In genomic region chrX:65706041-65706828, GRCh38 we compare ENCODE assay signal across 8 cellular contexts. TPM values are rescaled to one million over a fixed set of nuclear protein-coding genes. Genes with fewer than 3 reads are reported as not detected.
A peak's percentile ranks its signal among the peaks of the same experiment; 100 is the strongest.
DNase-seq lines count a peak whose midpoint lies in the region; ATAC-seq lines count a peak whose summit lies in the region.

No MANE protein-coding gene starts in this region.

- peaks cover 50 to 52% of the 10 kb centered on the region in 2 donors for H3K4me1 ChIP-seq in naive thymus-derived CD4-positive, alpha-beta T cell (ENCODE audit: control insufficient read depth in 2 of 2, insufficient read depth in 2 of 2, low read length in 2 of 2)

- peak overlapping the region; percentile 66 for H3K27ac ChIP-seq in cingulate gyrus (ENCODE audit: low read depth, low read length)
- H3K27ac ChIP-seq in naive thymus-derived CD4-positive, alpha-beta T cell (ENCODE audit: low read depth, low read length): peak overlapping the region; percentile 64

- H3K36me3 ChIP-seq in naive thymus-derived CD4-positive, alpha-beta T cell (ENCODE audit: control insufficient read depth in 2 of 3, insufficient read depth in 3 of 3, low read length in 3 of 3): peaks cover 0 to 6% (median 0%) of the 10 kb centered on the region in 3 experiments

- ATAC-seq in HG02623 (IDR thresholded peaks at IDR 0.05; ENCODE audit: unreplicated experiment): peak; percentile 62
- ATAC-seq in naive thymus-derived CD4-positive, alpha-beta T cell: peak; percentile 66

- peaks cover 33 to 78% (median 67%) of the 10 kb centered on the region in 7 donors for H3K4me1 Mint-ChIP-seq in naive thymus-derived CD4-positive, alpha-beta T cell

- CTCF ChIA-PET in naive thymus-derived CD4-positive, alpha-beta T cell (lab: Charles Lee): interaction anchor here (0.9 kb wide), 1 partner anchor 124 kb away, joined by 3 read pairs; no protein-coding TSS in a partner anchor

- peaks cover 5 to 33% (median 29%) of the 10 kb centered on the region in 5 donors for H3K36me3 Mint-ChIP-seq in naive thymus-derived CD4-positive, alpha-beta T cell

- intact Hi-C loops in naive thymus-derived CD4-positive, alpha-beta T cell (cut with micrococcal nuclease): loop anchor here in 1 of 2 donors (2.0 kb wide), 1 partner anchor 17 kb away; no protein-coding TSS in a partner anchor

- POLR2A ChIA-PET in naive thymus-derived CD4-positive, alpha-beta T cell (lab: Charles Lee): interaction anchor here (1.0 to 1.5 kb wide), 3 partner anchors 12 to 31 kb away, joined by 3 read pairs; no protein-coding TSS in a partner anchor

- H3K9me3 ChIP-seq in naive thymus-derived CD4-positive, alpha-beta T cell (ENCODE audit: control insufficient read depth in 2 of 3, low read length in 3 of 3): no peaks in the 10 kb centered on the region

- H3K4me3 Mint-ChIP-seq in naive thymus-derived CD4-positive, alpha-beta T cell: peak overlapping the region in 9 of 10 donors; percentile 64 to 79 (median 72)

- DNase-seq in GM03348 (ENCODE audit: low spot score) (peak; percentile 59), SW480 (ENCODE audit: low spot score) (peak; percentile 72), ureter (ENCODE audit: low spot score) (no peak), NOMO-1 treated with DMSO at 0.1 percent for 48 hours (lab: John Stamatoyannopoulos, UW; ENCODE audit: unreplicated experiment) (no peak), mesenteric fat pad (ENCODE audit: low spot score) (no peak)
- DNase-seq in naive thymus-derived CD4-positive, alpha-beta T cell: peak in 1 of 9 donors; percentile 46

- peak overlapping the region; percentile 75 to 96 (median 89) for H3K27ac Mint-ChIP-seq in naive thymus-derived CD4-positive, alpha-beta T cell

- peaks cover 0 to 5% (median 0%) of the 10 kb centered on the region in 11 donors for H3K9me3 Mint-ChIP-seq in naive thymus-derived CD4-positive, alpha-beta T cell

- no peak overlapping the region for H3K4me3 ChIP-seq in naive thymus-derived CD4-positive, alpha-beta T cell (ENCODE audit: low read length)

- H3K27me3 Mint-ChIP-seq in naive thymus-derived CD4-positive, alpha-beta T cell: no peaks in the 10 kb centered on the region

- H3K27me3 ChIP-seq in naive thymus-derived CD4-positive, alpha-beta T cell (ENCODE audit: control insufficient read depth in 2 of 2, insufficient read depth in 2 of 2, low read length in 2 of 2): no peaks in the 10 kb centered on the region

RNA-seq across cellular contexts. Expression of gene MSN, which starts 38.8 kb away (rescaled TPM):
- total RNA-seq in naive thymus-derived CD4-positive, alpha-beta T cell: 100 to 1,000 TPM; 267 to 635 (median 274) TPM
- 100 to 1,000 TPM; 485 to 550 TPM for polyA plus RNA-seq in naive thymus-derived CD4-positive, alpha-beta T cell
- total RNA-seq in ureter (134 TPM), mesenteric fat pad (296 TPM)

Comparison
In these comparisons a context has a peak if more than half of its experiments do, and no peak if none do; other contexts are left out.
1. DNase-seq: peak in GM03348 (single experiment) and SW480 (single experiment); none in ureter (single experiment), NOMO-1 treated with DMSO at 0.1 percent for 48 hours (single experiment) and mesenteric fat pad (single experiment).